Comparison of ENCODE assay signal across 1 cellular context in the genomic region with DNA sequence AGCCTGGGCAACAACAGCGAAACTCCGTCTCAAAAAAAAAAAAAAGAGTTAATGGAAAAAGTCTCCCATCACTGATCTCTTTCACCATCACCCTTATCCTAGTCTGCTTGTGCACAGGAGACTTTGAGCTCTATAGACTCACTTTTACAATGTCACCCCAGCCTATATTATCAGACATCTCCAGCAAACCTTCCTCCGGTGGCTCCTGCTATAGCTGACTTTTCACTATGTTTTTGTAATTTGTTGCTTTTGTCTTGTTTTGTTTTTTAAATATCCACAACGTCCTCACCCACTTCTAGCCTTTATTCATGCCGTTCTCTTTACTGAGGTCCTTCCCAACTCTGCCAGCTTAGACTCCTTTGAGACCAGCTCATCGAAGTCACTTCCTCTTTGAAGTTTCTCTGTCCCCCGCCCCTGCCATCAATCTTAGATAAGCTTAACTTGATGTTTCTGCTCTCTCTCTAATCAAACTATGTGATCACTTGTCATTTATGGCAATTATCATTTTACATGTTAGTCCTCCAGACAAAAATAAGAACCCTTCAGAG.
TF ChIP-seq lines count a peak whose summit lies in the region.

No MANE protein-coding gene starts in this region.

TF ChIP-seq in IMR-90, 13 proteins besides CTCF, POLR2A, EP300 and RAD21 (continued from another document):
- TF ChIP-seq, protein P1, sequence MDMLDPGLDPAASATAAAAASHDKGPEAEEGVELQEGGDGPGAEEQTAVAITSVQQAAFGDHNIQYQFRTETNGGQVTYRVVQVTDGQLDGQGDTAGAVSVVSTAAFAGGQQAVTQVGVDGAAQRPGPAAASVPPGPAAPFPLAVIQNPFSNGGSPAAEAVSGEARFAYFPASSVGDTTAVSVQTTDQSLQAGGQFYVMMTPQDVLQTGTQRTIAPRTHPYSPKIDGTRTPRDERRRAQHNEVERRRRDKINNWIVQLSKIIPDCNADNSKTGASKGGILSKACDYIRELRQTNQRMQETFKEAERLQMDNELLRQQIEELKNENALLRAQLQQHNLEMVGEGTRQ (IDR thresholded peaks at IDR 0.05; ENCODE audit: low read depth, low read length): no peak
TF ChIP-seq in IMR-90: peak in this region for 0.
